ENCODE assay signal across 27 cellular contexts in genomic region chr22:46460835-46461234, GRCh38.
"Had no signal": no experiment of that assay in that cellular context is flagged by ENCODE, and none has a peak within 500 bp of the region (broad histone marks: within the 10 kb centered on the region; RNA-seq: fewer than 3 reads in every experiment).

No MANE protein-coding gene starts in this region.

- H3K4me1 ChIP-seq: ascending aorta, gastroesophageal sphincter, pancreas, prostate gland, uterus had no signal

- H3K4me3 ChIP-seq: ascending aorta, coronary artery, dorsolateral prefrontal cortex, gastroesophageal sphincter, pancreas, prostate gland, skin epidermis, uterus had no signal

- H3K27me3 ChIP-seq: ascending aorta, brain microvascular endothelial cell, pancreas, uterus had no signal

- H3K36me3 ChIP-seq: ascending aorta, brain microvascular endothelial cell, gastroesophageal sphincter, pancreas, prostate gland, uterus, WERI-Rb-1 had no signal

- H3K9me3 ChIP-seq: ascending aorta, gastroesophageal sphincter, pancreas, prostate gland, uterus had no signal

- H3K27ac ChIP-seq: ascending aorta, brain microvascular endothelial cell, coronary artery, dorsolateral prefrontal cortex, gastroesophageal sphincter, pancreas, prostate gland, skin epidermis, uterus, WERI-Rb-1 had no signal

- DNase-seq: activated CD4-positive, alpha-beta memory T cell treated with anti-CD3 and anti-CD28 coated beads for 36 hours; activated CD4-positive, alpha-beta T cell treated with anti-CD3 and anti-CD28 coated beads for 48 hours; activated CD8-positive, alpha-beta memory T cell treated with anti-CD3 and anti-CD28 coated beads, Interleukin-2, amount 50 U/mL, for 4 hours; activated effector memory CD4-positive, alpha-beta T cell treated with anti-CD3 and anti-CD28 coated beads, Interleukin-2, amount 50 U/mL, for 16 hours; activated naive CD4-positive, alpha-beta T cell treated with anti-CD3 and anti-CD28 coated beads for 36 hours; activated naive CD8-positive, alpha-beta T cell treated with anti-CD3 and anti-CD28 coated beads, Interleukin-2, amount 10 ng/mL, durations not matched to agents 7 days and 5 days; activated T-cell treated with anti-CD3 and anti-CD28 coated beads, Interleukin-2, amount 50 U/mL, for 1 hour; brain microvascular endothelial cell; dorsolateral prefrontal cortex; effector memory CD8-positive, alpha-beta T cell; erythroblast; hippocampal formation; left cardiac atrium; naive thymus-derived CD8-positive, alpha-beta T cell; pancreas; retina; stimulated activated CD4-positive, alpha-beta T cell treated with anti-CD3 and anti-CD28 coated beads, Interleukin-4, amount 100 ng/mL, for 24 hours; stimulated activated naive CD8-positive, alpha-beta T cell treated with anti-CD3 and anti-CD28 coated beads, Interleukin-15, amount 100 ng/mL, for 72 hours; substantia nigra; T1000; uterus; WERI-Rb-1 had no signal
